22 cellular contexts compared by ENCODE assay signal in the genomic region with DNA sequence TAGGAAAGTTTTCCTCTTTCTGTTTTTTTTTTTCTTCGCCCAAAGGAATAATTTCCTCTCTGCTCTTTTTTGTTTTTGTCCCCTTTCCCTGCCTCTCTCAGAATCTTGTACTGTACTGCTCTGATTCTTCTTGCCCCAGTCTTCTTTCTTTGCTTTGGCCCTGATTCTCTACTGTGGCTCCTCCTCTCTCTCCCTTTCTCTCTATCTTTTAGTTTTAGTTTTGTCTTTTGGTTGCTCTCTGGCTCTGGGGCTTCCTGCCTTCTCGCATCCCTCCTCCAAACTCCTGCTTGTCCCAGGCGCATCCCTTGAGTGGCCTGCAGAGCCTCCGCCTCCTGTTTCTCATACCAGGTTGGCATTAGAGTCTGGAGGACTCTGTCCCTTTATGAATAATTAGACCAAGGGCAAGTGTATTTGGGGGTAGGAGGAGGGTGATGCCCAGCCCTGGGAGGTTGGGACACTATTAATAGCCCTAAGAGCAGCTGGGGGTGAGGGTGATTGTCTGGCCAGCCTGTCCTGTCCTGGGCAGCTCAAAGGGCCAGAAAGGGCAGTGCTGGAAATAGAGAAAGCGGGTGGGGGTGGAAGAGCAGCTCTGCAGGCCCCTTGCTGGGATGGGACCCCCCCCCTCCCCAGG. TPM values are rescaled to one million over a fixed set of nuclear protein-coding genes. Genes with fewer than 3 reads are reported as not detected.
DNase-seq lines count a peak whose midpoint lies in the region; ATAC-seq, FAIRE-seq and TF ChIP-seq lines count a peak whose summit lies in the region.
"Had no signal": no experiment of that assay in that cellular context is flagged by ENCODE, and none has a peak within 500 bp of the region (broad histone marks: within the 10 kb centered on the region; RNA-seq: fewer than 3 reads in every experiment).

No MANE protein-coding gene starts in this region.

- H3K9me3 ChIP-seq in ascending aorta (no peaks in the 10 kb centered on the region), gastrocnemius medialis (no peaks in the 10 kb centered on the region)
- H3K9me3 ChIP-seq: A549, left lung, neutrophil, testis had no signal

- no peak for TF ChIP-seq CTCF in 22Rv1 (IDR thresholded peaks at IDR 0.05)
- TF ChIP-seq CTCF in ascending aorta (IDR thresholded peaks at IDR 0.05): no peak
- no peak for TF ChIP-seq CTCF in gastrocnemius medialis (IDR thresholded peaks at IDR 0.05 in 4 of 5, conservative IDR thresholded peaks at IDR 0.05 in 1 of 5)

- H3K27ac Mint-ChIP-seq in stimulated activated effector memory CD8-positive, alpha-beta T cell treated with anti-CD3 and anti-CD28 coated beads, Interleukin-12 subunit alpha, Interleukin-12 subunit beta, amount 100 ng/mL, for 72 hours: no peak overlapping the region
- H3K27ac Mint-ChIP-seq in stimulated activated memory B cell treated with anti-CD40 and anti-IgM and Interleukin-4, amounts not matched to agents 10 μg/mL and 1 μg/mL and 100 μg/mL, for 72 hours: no peak overlapping the region
- H3K27ac Mint-ChIP-seq: activated naive CD8-positive, alpha-beta T cell; T-helper 1 cell treated with Interleukin-12 subunit alpha and Interleukin-12 subunit beta and Interleukin-4 antibody, amounts not matched to agents 30 μg/mL and 1 μg/mL, for 36 hours had no signal

- H3K4me3 ChIP-seq in ascending aorta: peak overlapping the region in 1 of 2 donors; percentile 65
- peak overlapping the region in 2 of 4 donors; percentile 19 to 26 for H3K4me3 ChIP-seq in gastrocnemius medialis
- H3K4me3 ChIP-seq: A549, hepatocyte, left lung, testis had no signal

- in situ Hi-C loops in gastrocnemius medialis (cut with MboI; ENCODE audit: low sequenced_read_pairs in 4 of 4): no loop called here

- no peaks in the 10 kb centered on the region for H3K36me3 Mint-ChIP-seq in stimulated activated effector memory CD8-positive, alpha-beta T cell treated with anti-CD3 and anti-CD28 coated beads, Interleukin-12 subunit alpha, Interleukin-12 subunit beta, amount 100 ng/mL, for 72 hours
- no peaks in the 10 kb centered on the region for H3K36me3 Mint-ChIP-seq in stimulated activated memory B cell treated with anti-CD40 and anti-IgM and Interleukin-4, amounts not matched to agents 10 μg/mL and 1 μg/mL and 100 μg/mL, for 72 hours
- H3K36me3 Mint-ChIP-seq: activated naive CD8-positive, alpha-beta T cell had no signal

- peaks cover 7% of the 10 kb centered on the region for H3K4me1 Mint-ChIP-seq in stimulated activated effector memory CD8-positive, alpha-beta T cell treated with anti-CD3 and anti-CD28 coated beads, Interleukin-12 subunit alpha, Interleukin-12 subunit beta, amount 100 ng/mL, for 72 hours
- H3K4me1 Mint-ChIP-seq in stimulated activated memory B cell treated with anti-CD40 and anti-IgM and Interleukin-4, amounts not matched to agents 10 μg/mL and 1 μg/mL and 100 μg/mL, for 72 hours: peaks cover 10% of the 10 kb centered on the region

- TF ChIP-seq POLR2A in gastrocnemius medialis (IDR thresholded peaks at IDR 0.05): peak; percentile 54 to 70

- H3K4me3 Mint-ChIP-seq in stimulated activated effector memory CD8-positive, alpha-beta T cell treated with anti-CD3 and anti-CD28 coated beads, Interleukin-12 subunit alpha, Interleukin-12 subunit beta, amount 100 ng/mL, for 72 hours: no peak overlapping the region
- H3K4me3 Mint-ChIP-seq in stimulated activated memory B cell treated with anti-CD40 and anti-IgM and Interleukin-4, amounts not matched to agents 10 μg/mL and 1 μg/mL and 100 μg/mL, for 72 hours: no peak overlapping the region
- H3K4me3 Mint-ChIP-seq: activated naive CD8-positive, alpha-beta T cell; T-helper 1 cell treated with Interleukin-12 subunit alpha and Interleukin-12 subunit beta and Interleukin-4 antibody, amounts not matched to agents 30 μg/mL and 1 μg/mL, for 36 hours had no signal

- FAIRE-seq in HTR-8/SVneo (lab: Jason Lieb, UNC): no peak
- FAIRE-seq: A549, colon, GM12891 had no signal

- ATAC-seq in left ventricle myocardium superior: peak; percentile 79
- peak; percentile 73 for ATAC-seq in gastrocnemius medialis
- no peak for ATAC-seq in stimulated activated effector memory CD8-positive, alpha-beta T cell treated with anti-CD3 and anti-CD28 coated beads, Interleukin-12 subunit alpha, Interleukin-12 subunit beta, amount 100 ng/mL, for 72 hours
- ATAC-seq in GM19023 (IDR thresholded peaks at IDR 0.05; ENCODE audit: unreplicated experiment): no peak
- ATAC-seq in stimulated activated memory B cell treated with anti-CD40 and anti-IgM and Interleukin-4, amounts not matched to agents 10 μg/mL and 1 μg/mL and 100 μg/mL, for 72 hours: no peak
- ATAC-seq: A549, left lung, PC-3 had no signal

- DNase-seq in ascending aorta (ENCODE audit: low spot score in 2 of 2) (peak in 1 of 2 donors; percentile 87), left ventricle myocardium superior (peak; percentile 74), gastrocnemius medialis (peak; percentile 88 to 96), HTR-8/SVneo (ENCODE audit: insufficient read length, low spot score) (no peak)
- no peak for DNase-seq in stimulated activated effector memory CD8-positive, alpha-beta T cell treated with anti-CD3 and anti-CD28 coated beads, Interleukin-12 subunit alpha, Interleukin-12 subunit beta, amount 100 ng/mL, for 72 hours (ENCODE audit: low spot score in 2 of 2)
- DNase-seq: activated CD4-positive, alpha-beta T cell treated with anti-CD3 and anti-CD28 coated beads for 1 hour; left lung; NCI-H187; NCI-H524; PC-3; testis had no signal

- peaks cover 34% of the 10 kb centered on the region for H3K27me3 Mint-ChIP-seq in stimulated activated memory B cell treated with anti-CD40 and anti-IgM and Interleukin-4, amounts not matched to agents 10 μg/mL and 1 μg/mL and 100 μg/mL, for 72 hours
- H3K27me3 Mint-ChIP-seq: activated naive CD8-positive, alpha-beta T cell had no signal

- intact Hi-C loops in ascending aorta (cut with DNase I): loop anchor here (2.0 to 5.0 kb wide), 2 partner anchors 15 to 41 kb away; no protein-coding TSS in a partner anchor
- intact Hi-C loops in left ventricle myocardium superior (cut with micrococcal nuclease): no loop called here
- intact Hi-C loops in gastrocnemius medialis (cut with DNase I; ENCODE audit: low total_unique reads): loop anchor here (5.0 kb wide), 2 partner anchors 36 to 61 kb away; no protein-coding TSS in a partner anchor

- no peaks in the 10 kb centered on the region for H3K27me3 ChIP-seq in ascending aorta
- no peaks in the 10 kb centered on the region for H3K27me3 ChIP-seq in gastrocnemius medialis
- H3K27me3 ChIP-seq: testis had no signal

- no peaks in the 10 kb centered on the region for H3K9me3 Mint-ChIP-seq in stimulated activated effector memory CD8-positive, alpha-beta T cell treated with anti-CD3 and anti-CD28 coated beads, Interleukin-12 subunit alpha, Interleukin-12 subunit beta, amount 100 ng/mL, for 72 hours
- H3K9me3 Mint-ChIP-seq in stimulated activated memory B cell treated with anti-CD40 and anti-IgM and Interleukin-4, amounts not matched to agents 10 μg/mL and 1 μg/mL and 100 μg/mL, for 72 hours: no peaks in the 10 kb centered on the region
- H3K9me3 Mint-ChIP-seq: T-helper 1 cell treated with Interleukin-12 subunit alpha and Interleukin-12 subunit beta and Interleukin-4 antibody, amounts not matched to agents 30 μg/mL and 1 μg/mL, for 36 hours had no signal

- H3K27ac ChIP-seq in 22Rv1: peak overlapping the region; percentile 68
- H3K27ac ChIP-seq in ascending aorta: peak overlapping the region; percentile 99
- peak overlapping the region; percentile 92 to 100 (median 96) for H3K27ac ChIP-seq in gastrocnemius medialis
- H3K27ac ChIP-seq: A549, epithelial cell of prostate, hepatocyte, neutrophil had no signal

- H3K36me3 ChIP-seq in ascending aorta: no peaks in the 10 kb centered on the region
- H3K36me3 ChIP-seq in gastrocnemius medialis: no peaks in the 10 kb centered on the region
- H3K36me3 ChIP-seq: left lung, neutrophil had no signal

- H3K4me1 ChIP-seq in ascending aorta: peaks cover 73 to 96% of the 10 kb centered on the region in 2 donors
- H3K4me1 ChIP-seq in gastrocnemius medialis: peaks cover 95 to 96% of the 10 kb centered on the region in 2 donors

RNA-seq across cellular contexts. Expression of gene LYL1, which starts 39.1 kb away (rescaled TPM):
- total RNA-seq in ascending aorta (46.7 TPM), left ventricle myocardium superior (8.8 TPM), gastrocnemius medialis (1 to 10 TPM; 2.6 to 5.0 (median 3.1) TPM)

RNA-seq across cellular contexts. Expression of gene TRMT1, which starts 53.0 kb away (rescaled TPM):
- 17.3 TPM for total RNA-seq in ascending aorta
- 22.4 TPM for total RNA-seq in left ventricle myocardium superior
- total RNA-seq in gastrocnemius medialis: 10 to 100 TPM; 31.7 to 47.9 (median 45.0) TPM

RNA-seq across cellular contexts. Expression of gene NACC1, which starts 54.5 kb away (rescaled TPM):
- total RNA-seq in ascending aorta (35.5 TPM), left ventricle myocardium superior (50.0 TPM), gastrocnemius medialis (10 to 100 TPM; 36.3 to 81.3 (median 49.4) TPM)

Comparison
In these comparisons a context has a peak if more than half of its experiments do, and no peak if none do; other contexts are left out.
1. DNase-seq: peak in left ventricle myocardium superior (single experiment) and gastrocnemius medialis (2 of 2); none in stimulated activated effector memory CD8-positive, alpha-beta T cell treated with anti-CD3 and anti-CD28 coated beads, Interleukin-12 subunit alpha, Interleukin-12 subunit beta, amount 100 ng/mL, for 72 hours (0 of 2) and HTR-8/SVneo (single experiment).
2. ATAC-seq: peak in left ventricle myocardium superior (single experiment) and gastrocnemius medialis (2 of 2); none in stimulated activated effector memory CD8-positive, alpha-beta T cell treated with anti-CD3 and anti-CD28 coated beads, Interleukin-12 subunit alpha, Interleukin-12 subunit beta, amount 100 ng/mL, for 72 hours (single experiment), GM19023 (single experiment) and stimulated activated memory B cell treated with anti-CD40 and anti-IgM and Interleukin-4, amounts not matched to agents 10 μg/mL and 1 μg/mL and 100 μg/mL, for 72 hours (single experiment).
3. Peak in every context shown above with its lines, with median percentiles within 50 percentile points of each other: H3K27ac ChIP-seq.